In genomic region chr1:10860682-10861081, GRCh38 we compare ENCODE assay signal across 24 cellular contexts.
"Had no signal": no experiment of that assay in that cellular context is flagged by ENCODE, and none has a peak within 500 bp of the region (broad histone marks: within the 10 kb centered on the region; RNA-seq: fewer than 3 reads in every experiment).

No MANE protein-coding gene starts in this region.

- H3K36me3 Mint-ChIP-seq: brain, immature natural killer cell had no signal

- H3K4me3 ChIP-seq: colonic mucosa, suprapubic skin had no signal

- H3K9me3 Mint-ChIP-seq: activated CD4-positive, alpha-beta T cell treated with anti-CD3 and anti-CD28 coated beads, Interleukin-2, amount 10 ng/mL, durations not matched to agents 24 days and 14 days; activated CD8-positive, alpha-beta T cell treated with anti-CD3 and anti-CD28 coated beads for 36 hours; activated naive CD4-positive, alpha-beta T cell treated with anti-CD3 and anti-CD28 coated beads for 36 hours; activated naive CD8-positive, alpha-beta T cell treated with anti-CD3 and anti-CD28 coated beads, Interleukin-2, amount 50 U/mL, for 24 hours; activated T-cell treated with anti-CD3 and anti-CD28 coated beads, Interleukin-2, amount 50 U/mL, for 24 hours; activated T-helper 2 cell treated with anti-CD3 and anti-CD28 coated beads, Interferon-gamma antibody, Interleukin-2, Interleukin-4, amounts not matched to agents 10 μg/mL and 5 μg/mL and 100 μg/mL, durations not matched to agents 14 hours and 24 hours and 36 hours; central memory CD8-positive, alpha-beta T cell; immature natural killer cell; stimulated activated naive CD8-positive, alpha-beta T cell treated with anti-CD3 and anti-CD28 coated beads, Interleukin-15, Interleukin-2, amounts not matched to agents 100 ng/mL and 50 ng/mL, for 24 hours had no signal

- H3K27ac ChIP-seq: colonic mucosa, suprapubic skin had no signal

- DNase-seq: activated CD4-positive, alpha-beta T cell treated with anti-CD3 and anti-CD28 coated beads, Interleukin-2, amount 10 ng/mL, durations not matched to agents 24 days and 14 days; activated CD8-positive, alpha-beta T cell treated with anti-CD3 and anti-CD28 coated beads for 36 hours; activated naive CD4-positive, alpha-beta T cell treated with anti-CD3 and anti-CD28 coated beads for 36 hours; activated naive CD8-positive, alpha-beta T cell treated with anti-CD3 and anti-CD28 coated beads, Interleukin-2, amount 50 U/mL, for 24 hours; activated T-cell treated with anti-CD3 and anti-CD28 coated beads, Interleukin-2, amount 50 U/mL, for 24 hours; anterior cingulate cortex; colonic mucosa; erythroblast; head of caudate nucleus; immature natural killer cell; kidney glomerular epithelial cell; midbrain; retina; small intestine; stimulated activated CD4-positive, alpha-beta T cell treated with anti-CD3 and anti-CD28 coated beads, Interleukin-15, amount 100 ng/mL, for 24 hours; stimulated activated CD4-positive, alpha-beta T cell treated with anti-CD3 and anti-CD28 coated beads, Interleukin-2, amount 100 ng/mL, for 48 hours; T1000; trophoblast cell had no signal

- H3K4me1 ChIP-seq: colonic mucosa, suprapubic skin had no signal

- H3K27me3 ChIP-seq: colonic mucosa had no signal

- H3K4me1 Mint-ChIP-seq: activated naive CD8-positive, alpha-beta T cell treated with anti-CD3 and anti-CD28 coated beads, Interleukin-2, amount 50 U/mL, for 24 hours; central memory CD8-positive, alpha-beta T cell had no signal

- H3K9me3 ChIP-seq: colonic mucosa, suprapubic skin had no signal

- H3K27ac Mint-ChIP-seq: activated CD4-positive, alpha-beta T cell treated with anti-CD3 and anti-CD28 coated beads, Interleukin-2, amount 10 ng/mL, durations not matched to agents 24 days and 14 days; activated CD8-positive, alpha-beta T cell treated with anti-CD3 and anti-CD28 coated beads for 36 hours; activated naive CD4-positive, alpha-beta T cell treated with anti-CD3 and anti-CD28 coated beads for 36 hours; activated naive CD8-positive, alpha-beta T cell treated with anti-CD3 and anti-CD28 coated beads, Interleukin-2, amount 50 U/mL, for 24 hours; activated T-cell treated with anti-CD3 and anti-CD28 coated beads, Interleukin-2, amount 50 U/mL, for 24 hours; activated T-helper 2 cell treated with anti-CD3 and anti-CD28 coated beads, Interferon-gamma antibody, Interleukin-2, Interleukin-4, amounts not matched to agents 10 μg/mL and 5 μg/mL and 100 μg/mL, durations not matched to agents 14 hours and 24 hours and 36 hours; immature natural killer cell; nephron; stimulated activated naive CD8-positive, alpha-beta T cell treated with anti-CD3 and anti-CD28 coated beads, Interleukin-15, Interleukin-2, amounts not matched to agents 100 ng/mL and 50 ng/mL, for 24 hours had no signal

- H3K4me3 Mint-ChIP-seq: activated CD4-positive, alpha-beta T cell treated with anti-CD3 and anti-CD28 coated beads, Interleukin-2, amount 10 ng/mL, durations not matched to agents 24 days and 14 days; activated CD8-positive, alpha-beta T cell treated with anti-CD3 and anti-CD28 coated beads for 36 hours; activated naive CD4-positive, alpha-beta T cell treated with anti-CD3 and anti-CD28 coated beads for 36 hours; activated naive CD8-positive, alpha-beta T cell treated with anti-CD3 and anti-CD28 coated beads, Interleukin-2, amount 50 U/mL, for 24 hours; activated T-cell treated with anti-CD3 and anti-CD28 coated beads, Interleukin-2, amount 50 U/mL, for 24 hours; brain; central memory CD8-positive, alpha-beta T cell; immature natural killer cell; nephron; stimulated activated naive CD8-positive, alpha-beta T cell treated with anti-CD3 and anti-CD28 coated beads, Interleukin-15, Interleukin-2, amounts not matched to agents 100 ng/mL and 50 ng/mL, for 24 hours had no signal

- H3K36me3 ChIP-seq: colonic mucosa, suprapubic skin had no signal

- ATAC-seq: activated CD8-positive, alpha-beta T cell treated with anti-CD3 and anti-CD28 coated beads for 36 hours; activated naive CD8-positive, alpha-beta T cell treated with anti-CD3 and anti-CD28 coated beads, Interleukin-2, amount 50 U/mL, for 24 hours had no signal
